ENCODE assay signal across 1 cellular context in genomic region chr20:21325296-21325695, GRCh38.
TF ChIP-seq lines count a peak whose summit lies in the region.

No MANE protein-coding gene starts in this region.

TF ChIP-seq in K562, 482 proteins besides CTCF, POLR2A, EP300 and RAD21 (continued from another document):
- TF ChIP-seq ARID3A (IDR thresholded peaks at IDR 0.05; ENCODE audit: borderline replicate concordance, low read depth, low read length) (0 out of 2 replicates have a peak, but pooled peaks have one; percentile 28), MAFG (tag; conservative IDR thresholded peaks at IDR 0.05) (peak; percentile 27; the same call in 1 of the 2 replicates), ARID1B (IDR thresholded peaks at IDR 0.05) (peak; percentile 83), BRD4 (IDR thresholded peaks at IDR 0.05) (no peak), FOSL1 (tag; conservative IDR thresholded peaks at IDR 0.05) (peak; percentile 76), C11orf30 (IDR thresholded peaks at IDR 0.05; ENCODE audit: low read depth) (0 out of 2 replicates have a peak, but pooled peaks have one; percentile 18), CBFA2T3 (IDR thresholded peaks at IDR 0.05) (peak; percentile 38; the same call in 1 of the 2 replicates), NR4A1 (CRISPR knock-in tag; IDR thresholded peaks at IDR 0.05) (no peak), NR4A1 (tag; IDR thresholded peaks at IDR 0.05) (no peak), HMG20B (CRISPR knock-in tag; IDR thresholded peaks at IDR 0.05) (no peak), MBD1 (CRISPR knock-in tag; IDR thresholded peaks at IDR 0.05) (no peak), TFE3 (CRISPR knock-in tag; IDR thresholded peaks at IDR 0.05) (0 out of 2 replicates have a peak, but pooled peaks have one; percentile 7), MEIS2 (IDR thresholded peaks at IDR 0.05; ENCODE audit: partially characterized antibody) (no peak), ZNF324 (CRISPR knock-in tag; IDR thresholded peaks at IDR 0.05) (no peak), MTA3 (IDR thresholded peaks at IDR 0.05; ENCODE audit: borderline replicate concordance) (no peak), DPF2 (IDR thresholded peaks at IDR 0.05) (peak; percentile 86), CHD7 (IDR thresholded peaks at IDR 0.05; ENCODE audit: low read depth, low read length) (no peak), NFE2 (IDR thresholded peaks at IDR 0.05; ENCODE audit: low read depth) (peak; percentile 72), HSF4 (CRISPR knock-in tag; IDR thresholded peaks at IDR 0.05; ENCODE audit: borderline replicate concordance) (no peak), FOXK2 (conservative IDR thresholded peaks at IDR 0.05 in 1 of 2, IDR thresholded peaks at IDR 0.05 in 1 of 2; ENCODE audit: low read depth in 2 of 2) (0 out of 4 replicates have a peak, but pooled peaks of 1 of the 2 experiments have one; percentile 43), SMARCA4 (IDR thresholded peaks at IDR 0.05) (peak; percentile 78), SPI1 (IDR thresholded peaks at IDR 0.05; ENCODE audit: borderline replicate concordance, low read depth, low read length) (peak; percentile 87), SOX6 (IDR thresholded peaks at IDR 0.05) (peak; percentile 66; the same call in 1 of the 2 replicates), SUPT5H (IDR thresholded peaks at IDR 0.05) (no peak), STAT5A (IDR thresholded peaks at IDR 0.05; ENCODE audit: borderline replicate concordance, low read length) (peak; percentile 33; the same call in 1 of the 2 replicates), ZNF175 (CRISPR knock-in tag; IDR thresholded peaks at IDR 0.05; ENCODE audit: low read depth) (no peak), USF2 (CRISPR knock-in tag; IDR thresholded peaks at IDR 0.05) (peak; percentile 51), ZNF395 (CRISPR knock-in tag; IDR thresholded peaks at IDR 0.05) (0 out of 2 replicates have a peak, but pooled peaks have one; percentile 39), FOXK1 (CRISPR knock-in tag; IDR thresholded peaks at IDR 0.05; ENCODE audit: borderline replicate concordance) (no peak), CHD2 (IDR thresholded peaks at IDR 0.05; ENCODE audit: low read depth, low read length) (no peak), SMARCE1 (IDR thresholded peaks at IDR 0.05) (peak; percentile 81), HMBOX1 (IDR thresholded peaks at IDR 0.05) (0 out of 2 replicates have a peak, but pooled peaks have one; percentile 4), CEBPG (CRISPR knock-in tag; IDR thresholded peaks at IDR 0.05) (no peak), CEBPG (tag; conservative IDR thresholded peaks at IDR 0.05 in 1 of 2, IDR thresholded peaks at IDR 0.05 in 1 of 2) (0 out of 4 replicates have a peak, but pooled peaks of 1 of the 2 experiments have one; percentile 5)
TF ChIP-seq in K562: peak in this region for 24.
